ENCODE assay signal across 9 cellular contexts in genomic region chr14:61761557-61761956, GRCh38. TPM values are rescaled to one million over a fixed set of nuclear protein-coding genes. Genes with fewer than 3 reads are reported as not detected.
DNase-seq lines count a peak whose midpoint lies in the region; ATAC-seq and TF ChIP-seq lines count a peak whose summit lies in the region.
"Had no signal": no experiment of that assay in that cellular context is flagged by ENCODE, and none has a peak within 500 bp of the region (broad histone marks: within the 10 kb centered on the region; RNA-seq: fewer than 3 reads in every experiment).

No MANE protein-coding gene starts in this region.

- WGBS in body of pancreas, 2 donors: 48 to 56% methylated on average over 5 of the region's 5 CpGs

- no peak for TF ChIP-seq CTCF in body of pancreas (IDR thresholded peaks at IDR 0.05)
- TF ChIP-seq CTCF in lower lobe of right lung (IDR thresholded peaks at IDR 0.05): no peak
- no peak for TF ChIP-seq CTCF in vagina (IDR thresholded peaks at IDR 0.05)

- TF ChIP-seq POLR2A in GM18505 (IDR thresholded peaks at IDR 0.05; ENCODE audit: borderline replicate concordance, extremely low read depth, insufficient read depth, insufficient read length) (no peak), body of pancreas (IDR thresholded peaks at IDR 0.05) (no peak), vagina (IDR thresholded peaks at IDR 0.05) (no peak)

- H3K9me3 ChIP-seq in HUES48 (ENCODE audit: control insufficient read depth, insufficient read depth, low read length) (no peaks in the 10 kb centered on the region), body of pancreas (no peaks in the 10 kb centered on the region), lower lobe of right lung (no peaks in the 10 kb centered on the region), vagina (no peaks in the 10 kb centered on the region)

- DNase-seq in body of pancreas (no peak), lower lobe of right lung (no peak), vagina (ENCODE audit: extremely low spot score in 2 of 2) (no peak), AG08396 (ENCODE audit: low spot score) (no peak), NCI-H2171 treated with DMSO at 0.1 percent for 48 hours (lab: John Stamatoyannopoulos, UW) (no peak)

- peak; percentile 5 for ATAC-seq in GM18505 (IDR thresholded peaks at IDR 0.05; ENCODE audit: unreplicated experiment)
- no peak for ATAC-seq in body of pancreas
- no peak for ATAC-seq in lower lobe of right lung
- ATAC-seq in HG03457 (IDR thresholded peaks at IDR 0.05; ENCODE audit: unreplicated experiment): no peak

- 0 out of 2 replicates have a peak, but pooled peaks cover 3% of the 10 kb centered on the region for H3K36me3 ChIP-seq in HUES48 (ENCODE audit: control insufficient read depth, insufficient read depth, low read length)
- H3K36me3 ChIP-seq in body of pancreas (replicated peaks in 1 of 2; ENCODE audit: insufficient read depth in 1 of 2, low read depth in 2 of 2): no peaks in the 10 kb centered on the region
- no peaks in the 10 kb centered on the region for H3K36me3 ChIP-seq in lower lobe of right lung
- H3K36me3 ChIP-seq in vagina: no peaks in the 10 kb centered on the region

- H3K27ac ChIP-seq in HUES48 (ENCODE audit: low read depth, low read length) (peak overlapping the region; percentile 82), body of pancreas (peak overlapping the region; percentile 74 to 90 (median 82)), lower lobe of right lung (peak overlapping the region; percentile 86), vagina (peak overlapping the region; percentile 95)

- intact Hi-C loops in body of pancreas (cut with DNase I) (no loop called here), lower lobe of right lung (cut with DNase I) (no loop called here), vagina (cut with DNase I) (no loop called here)

- H3K4me1 ChIP-seq in HUES48 (ENCODE audit: control insufficient read depth, insufficient read depth, low read length) (peaks cover 31% of the 10 kb centered on the region), body of pancreas (peaks cover 21% of the 10 kb centered on the region), lower lobe of right lung (peaks cover 19% of the 10 kb centered on the region), vagina (peaks cover 43% of the 10 kb centered on the region)

- H3K9ac ChIP-seq in HUES48 (ENCODE audit: low read depth, low read length): peak overlapping the region; percentile 21; the same call in 1 of the 2 replicates

- H3K4me3 ChIP-seq in HUES48 (ENCODE audit: low read depth, low read length) (peak overlapping the region; percentile 97), body of pancreas (no peak overlapping the region), lower lobe of right lung (peak overlapping the region; percentile 87), vagina (peak overlapping the region; percentile 90)

- H3K27me3 ChIP-seq in HUES48 (ENCODE audit: control insufficient read depth, insufficient read depth, low read length): no peaks in the 10 kb centered on the region
- no peaks in the 10 kb centered on the region for H3K27me3 ChIP-seq in body of pancreas
- H3K27me3 ChIP-seq in lower lobe of right lung (ENCODE audit: low read depth): no peaks in the 10 kb centered on the region
- H3K27me3 ChIP-seq in vagina: no peaks in the 10 kb centered on the region

RNA-seq across cellular contexts. Expression of gene SNAPC1, which starts 0.7 kb away (rescaled TPM):
- total RNA-seq in body of pancreas (1 to 10 TPM in 1 of 2 donors, under 1 TPM in 1; 0.66 to 2.6 TPM), lower lobe of right lung (6.2 TPM), vagina (6.6 TPM)

RNA-seq across cellular contexts. Expression of gene SYT16, which starts 50.9 kb away (rescaled TPM):
- 1 to 10 TPM; 5.7 to 8.6 TPM for total RNA-seq in body of pancreas
- total RNA-seq in lower lobe of right lung: 0.18 TPM
- total RNA-seq in vagina: 0.74 TPM
- total RNA-seq: SK-MEL-5 had no signal

Comparison
In these comparisons a context has a peak if more than half of its experiments do, and no peak if none do; other contexts are left out.
1. H3K4me3 ChIP-seq: peak in HUES48 (single experiment), lower lobe of right lung (single experiment) and vagina (2 of 2); none in body of pancreas (0 of 2).
2. Peak in every context shown above with its lines, with median percentiles within 50 percentile points of each other: H3K27ac ChIP-seq.